8 cellular contexts compared by ENCODE assay signal in the genomic region with DNA sequence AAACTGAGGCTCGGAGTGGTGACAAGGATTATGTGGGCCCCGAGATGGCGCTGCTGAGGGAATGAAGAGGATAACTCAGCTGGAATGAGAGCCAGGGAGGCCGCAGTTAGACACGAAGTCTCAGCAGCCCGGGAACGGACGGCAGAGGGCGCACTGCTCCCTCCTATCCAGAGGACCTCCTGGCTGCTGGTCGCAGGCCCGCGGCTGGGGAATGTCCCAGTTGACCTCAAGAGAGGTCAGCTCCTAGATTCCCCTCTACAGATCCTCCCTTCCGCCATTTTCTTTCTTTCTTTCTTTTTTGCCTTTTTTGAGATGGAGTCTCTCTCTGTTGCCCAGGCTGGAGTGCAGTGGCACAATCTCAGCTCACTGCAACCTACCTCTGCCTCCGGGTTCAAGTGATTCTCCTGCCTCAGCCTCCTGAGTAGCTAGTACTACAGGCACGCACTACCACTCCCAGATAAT. TPM values are rescaled to one million over a fixed set of nuclear protein-coding genes. Genes with fewer than 3 reads are reported as not detected.
DNase-seq lines count a peak whose midpoint lies in the region; ATAC-seq and TF ChIP-seq lines count a peak whose summit lies in the region.

No MANE protein-coding gene starts in this region.

- H3K27me3 ChIP-seq in Panc1 (ENCODE audit: control insufficient read depth, insufficient read depth, low read length), result no peaks in the 10 kb centered on the region
- H3K27me3 ChIP-seq in thyroid gland, result no peaks in the 10 kb centered on the region

- in situ Hi-C loops in Panc1 (cut with HindIII; ENCODE audit: low pct_unique_long_range_greater_than_20kb, low sequenced_read_pairs), result no loop called here

- DNase-seq in COLO668 (lab: John Stamatoyannopoulos, UW; ENCODE audit: unreplicated experiment) (peak; percentile 76), HT1080 (ENCODE audit: low read depth) (peak; percentile 80), Panc1 (ENCODE audit: low read depth, low spot score) (peak; percentile 48), fibroblast of the aortic adventitia (ENCODE audit: low read depth) (peak; percentile 68), nucleus accumbens (lab: John Stamatoyannopoulos, UW) (peak in 55 of 56 donors; percentile 24 to 93 (median 74)), thyroid gland (peak; percentile 70 to 74)
- peak; percentile 79 to 82 for DNase-seq in activated T-cell treated with anti-CD3 and anti-CD28 coated beads, Interleukin-2, amount 50 U/mL, for 48 hours

- H3K9me3 ChIP-seq in Panc1 (ENCODE audit: control insufficient read depth, insufficient read depth, low read depth, low read length) (no peaks in the 10 kb centered on the region), thyroid gland (no peaks in the 10 kb centered on the region)

- WGBS in thyroid gland, 2 donors, result 18 to 22% methylated on average over 15 of the region's 15 CpGs

- intact Hi-C loops in Panc1 (cut with micrococcal nuclease; ENCODE audit: unreplicated experiment) (loop anchor here (5.0 kb wide), 1 partner anchor 245 kb away; no protein-coding TSS in a partner anchor), thyroid gland (cut with DNase I) (loop anchor here (10.0 kb wide), 1 partner anchor 247 kb away; no protein-coding TSS in a partner anchor)

- TF ChIP-seq CTCF in Panc1 (IDR thresholded peaks at IDR 0.05) (peak; percentile 94), fibroblast of the aortic adventitia (IDR thresholded peaks at IDR 0.05; ENCODE audit: insufficient read depth, low read length) (peak; percentile 74), thyroid gland (IDR thresholded peaks at IDR 0.05) (peak; percentile 23 to 70 (median 54))

- no peak overlapping the region for H3K27ac ChIP-seq in Panc1 (ENCODE audit: low read length)
- H3K27ac ChIP-seq in thyroid gland, result no peak overlapping the region

- no peaks in the 10 kb centered on the region for H3K36me3 ChIP-seq in Panc1 (ENCODE audit: control insufficient read depth, insufficient read depth, low read length)
- H3K36me3 ChIP-seq in thyroid gland, result no peaks in the 10 kb centered on the region

- POLR2A ChIA-PET in Panc1 (lab: Charles Lee), result no interaction called here

- no TSS peak for BruUV-seq in Panc1 (replicated peaks; lab: Mats Ljungman, UMichigan)

- H3K4me1 ChIP-seq in Panc1 (ENCODE audit: control insufficient read depth, insufficient read depth, low read length) (no peaks in the 10 kb centered on the region), thyroid gland (no peaks in the 10 kb centered on the region)

- TF ChIP-seq POLR2A in thyroid gland (IDR thresholded peaks at IDR 0.05), result no peak

- ATAC-seq in Panc1, result peak; percentile 97
- no peak for ATAC-seq in HG02642 (IDR thresholded peaks at IDR 0.05; ENCODE audit: poor library complexity, unreplicated experiment)

- H3K4me3 ChIP-seq in Panc1 (ENCODE audit: low read depth in 2 of 2, low read length in 2 of 2) (no peak overlapping the region), fibroblast of the aortic adventitia (ENCODE audit: low read depth, low read length) (no peak overlapping the region), thyroid gland (replicated peaks in 1 of 3) (no peak overlapping the region)

- CTCF ChIA-PET in Panc1 (lab: Charles Lee), result interaction anchor here (0.8 to 1.5 kb wide), 5 partner anchors 16 to 384 kb away, joined by 3 to 13 read pairs (median 3); no protein-coding TSS in a partner anchor

RNA-seq across cellular contexts. Expression of a gene that starts 24.1 kb away (rescaled TPM):
- total RNA-seq in HT1080 (2014; rRNA removed; shearing (Covaris generic)), result 0.31 TPM in 1 of 2 replicates, not detected in the other
- polyA plus RNA-seq in HT1080 (2015; cell fraction: cytosol; rRNA removed), result not detected in 2 replicates
- not detected in 2 replicates for polyA plus RNA-seq in HT1080 (2015; cell fraction: nucleus; rRNA removed)
- total RNA-seq in Panc1 (2021; ENCODE audit: unreplicated experiment), result not detected
- polyA plus RNA-seq in Panc1 (2012; ENCODE audit: insufficient read length), result 0.80 TPM
- not detected in 2 replicates for total RNA-seq in fibroblast of the aortic adventitia (ENCODE audit: low replicate concordance)
- total RNA-seq in thyroid gland, result not detected

RNA-seq across cellular contexts. Expression of a gene that starts 26.8 kb away (rescaled TPM):
- 41.2 and 47.4 TPM in 2 replicates for total RNA-seq in HT1080 (2014; rRNA removed; shearing (Covaris generic))
- polyA plus RNA-seq in HT1080 (2015; cell fraction: cytosol; rRNA removed), result 37.5 and 55.4 TPM in 2 replicates
- polyA plus RNA-seq in HT1080 (2015; cell fraction: nucleus; rRNA removed), result 23.7 and 24.0 TPM in 2 replicates
- 51.8 TPM for total RNA-seq in Panc1 (2021; ENCODE audit: unreplicated experiment)
- polyA plus RNA-seq in Panc1 (2012; ENCODE audit: insufficient read length), result 96.9 TPM
- 12.1 and 26.7 TPM in 2 replicates for total RNA-seq in fibroblast of the aortic adventitia (ENCODE audit: low replicate concordance)
- 10 to 100 TPM; 23.9 to 49.5 (median 41.3) TPM for total RNA-seq in thyroid gland

RNA-seq across cellular contexts. Expression of a gene that starts 30.4 kb away (rescaled TPM):
- total RNA-seq in HT1080 (2014; rRNA removed; shearing (Covaris generic)), result 0.03 and 0.08 TPM in 2 replicates
- 0.07 and 0.08 TPM in 2 replicates for polyA plus RNA-seq in HT1080 (2015; cell fraction: cytosol; rRNA removed)
- 0.18 TPM in 1 of 2 replicates, not detected in the other for polyA plus RNA-seq in HT1080 (2015; cell fraction: nucleus; rRNA removed)
- total RNA-seq in Panc1 (2021; ENCODE audit: unreplicated experiment), result 0.57 TPM
- 0.96 TPM for polyA plus RNA-seq in Panc1 (2012; ENCODE audit: insufficient read length)
- total RNA-seq in fibroblast of the aortic adventitia (ENCODE audit: low replicate concordance), result not detected in 2 replicates
- 1 to 10 TPM in 3 of 4 donors, under 1 TPM in 1; 0.59 to 3.0 (median 1.6) TPM for total RNA-seq in thyroid gland
